Comparison of ENCODE assay signal across 1 cellular context in genomic region chr6:43910638-43911353, GRCh38.
TF ChIP-seq lines count a peak whose summit lies in the region.

No MANE protein-coding gene starts in this region.

TF ChIP-seq in K562, 482 proteins besides CTCF, POLR2A, EP300 and RAD21 (continued from another document and continues in another):
- TF ChIP-seq ATF1 (CRISPR knock-in tag; IDR thresholded peaks at IDR 0.05) (no peak), ATF1 (tag; IDR thresholded peaks at IDR 0.05) (peak; percentile 77), GTF2A2 (tag; IDR thresholded peaks at IDR 0.05) (peak; percentile 19; the same call in 1 of the 2 replicates), BCOR (IDR thresholded peaks at IDR 0.05) (no peak), CEBPB (tag; IDR thresholded peaks at IDR 0.05) (peak; percentile 96), SRSF3 (IDR thresholded peaks at IDR 0.05; ENCODE audit: insufficient read depth, low read length) (peak; percentile 99; the same call in 1 of the 2 replicates), ZNF561 (CRISPR knock-in tag; conservative IDR thresholded peaks at IDR 0.05) (0 out of 2 replicates have a peak, but pooled peaks have one; percentile 4), RBM17 (IDR thresholded peaks at IDR 0.05; ENCODE audit: borderline replicate concordance, low read depth, low read length) (no peak), ZNF121 (CRISPR knock-in tag; conservative IDR thresholded peaks at IDR 0.05) (no peak), ZNF280B (CRISPR knock-in tag; IDR thresholded peaks at IDR 0.05) (no peak), MGA (IDR thresholded peaks at IDR 0.05) (peak; percentile 29; the same call in 1 of the 2 replicates), PHF21A (IDR thresholded peaks at IDR 0.05; ENCODE audit: borderline replicate concordance, low read depth) (no peak), EHMT2 (IDR thresholded peaks at IDR 0.05) (no peak), GMEB1 (CRISPR knock-in tag; IDR thresholded peaks at IDR 0.05) (no peak; the same call in 1 of the 2 replicates), HNRNPK (IDR thresholded peaks at IDR 0.05; ENCODE audit: low read depth, low read length, poor library complexity, severe bottlenecking) (no peak), MAZ (CRISPR knock-in tag; conservative IDR thresholded peaks at IDR 0.05 in 1 of 2, IDR thresholded peaks at IDR 0.05 in 1 of 2) (peak in 1 of 2 experiments; percentile 49; a peak in 2 of 4 replicates), RBFOX2 (IDR thresholded peaks at IDR 0.05; ENCODE audit: low read depth, low read length) (peak; percentile 89), PTBP1 (IDR thresholded peaks at IDR 0.05; ENCODE audit: low read depth, low read length) (no peak), ARID2 (IDR thresholded peaks at IDR 0.05) (no peak), ZNF407 (IDR thresholded peaks at IDR 0.05; ENCODE audit: low read depth) (no peak)
- TF ChIP-seq, protein P1, sequence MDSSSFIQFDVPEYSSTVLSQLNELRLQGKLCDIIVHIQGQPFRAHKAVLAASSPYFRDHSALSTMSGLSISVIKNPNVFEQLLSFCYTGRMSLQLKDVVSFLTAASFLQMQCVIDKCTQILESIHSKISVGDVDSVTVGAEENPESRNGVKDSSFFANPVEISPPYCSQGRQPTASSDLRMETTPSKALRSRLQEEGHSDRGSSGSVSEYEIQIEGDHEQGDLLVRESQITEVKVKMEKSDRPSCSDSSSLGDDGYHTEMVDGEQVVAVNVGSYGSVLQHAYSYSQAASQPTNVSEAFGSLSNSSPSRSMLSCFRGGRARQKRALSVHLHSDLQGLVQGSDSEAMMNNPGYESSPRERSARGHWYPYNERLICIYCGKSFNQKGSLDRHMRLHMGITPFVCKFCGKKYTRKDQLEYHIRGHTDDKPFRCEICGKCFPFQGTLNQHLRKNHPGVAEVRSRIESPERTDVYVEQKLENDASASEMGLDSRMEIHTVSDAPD (CRISPR knock-in tag; IDR thresholded peaks at IDR 0.05) = no peak; the same call in 1 of the 2 replicates
- TF ChIP-seq, protein P2, sequence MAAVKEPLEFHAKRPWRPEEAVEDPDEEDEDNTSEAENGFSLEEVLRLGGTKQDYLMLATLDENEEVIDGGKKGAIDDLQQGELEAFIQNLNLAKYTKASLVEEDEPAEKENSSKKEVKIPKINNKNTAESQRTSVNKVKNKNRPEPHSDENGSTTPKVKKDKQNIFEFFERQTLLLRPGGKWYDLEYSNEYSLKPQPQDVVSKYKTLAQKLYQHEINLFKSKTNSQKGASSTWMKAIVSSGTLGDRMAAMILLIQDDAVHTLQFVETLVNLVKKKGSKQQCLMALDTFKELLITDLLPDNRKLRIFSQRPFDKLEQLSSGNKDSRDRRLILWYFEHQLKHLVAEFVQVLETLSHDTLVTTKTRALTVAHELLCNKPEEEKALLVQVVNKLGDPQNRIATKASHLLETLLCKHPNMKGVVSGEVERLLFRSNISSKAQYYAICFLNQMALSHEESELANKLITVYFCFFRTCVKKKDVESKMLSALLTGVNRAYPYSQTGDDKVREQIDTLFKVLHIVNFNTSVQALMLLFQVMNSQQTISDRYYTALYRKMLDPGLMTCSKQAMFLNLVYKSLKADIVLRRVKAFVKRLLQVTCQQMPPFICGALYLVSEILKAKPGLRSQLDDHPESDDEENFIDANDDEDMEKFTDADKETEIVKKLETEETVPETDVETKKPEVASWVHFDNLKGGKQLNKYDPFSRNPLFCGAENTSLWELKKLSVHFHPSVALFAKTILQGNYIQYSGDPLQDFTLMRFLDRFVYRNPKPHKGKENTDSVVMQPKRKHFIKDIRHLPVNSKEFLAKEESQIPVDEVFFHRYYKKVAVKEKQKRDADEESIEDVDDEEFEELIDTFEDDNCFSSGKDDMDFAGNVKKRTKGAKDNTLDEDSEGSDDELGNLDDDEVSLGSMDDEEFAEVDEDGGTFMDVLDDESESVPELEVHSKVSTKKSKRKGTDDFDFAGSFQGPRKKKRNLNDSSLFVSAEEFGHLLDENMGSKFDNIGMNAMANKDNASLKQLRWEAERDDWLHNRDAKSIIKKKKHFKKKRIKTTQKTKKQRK (IDR thresholded peaks at IDR 0.05; ENCODE audit: borderline replicate concordance, low read depth, low read length) = no peak
